Comparison of ENCODE assay signal across 13 cellular contexts in the genomic region with DNA sequence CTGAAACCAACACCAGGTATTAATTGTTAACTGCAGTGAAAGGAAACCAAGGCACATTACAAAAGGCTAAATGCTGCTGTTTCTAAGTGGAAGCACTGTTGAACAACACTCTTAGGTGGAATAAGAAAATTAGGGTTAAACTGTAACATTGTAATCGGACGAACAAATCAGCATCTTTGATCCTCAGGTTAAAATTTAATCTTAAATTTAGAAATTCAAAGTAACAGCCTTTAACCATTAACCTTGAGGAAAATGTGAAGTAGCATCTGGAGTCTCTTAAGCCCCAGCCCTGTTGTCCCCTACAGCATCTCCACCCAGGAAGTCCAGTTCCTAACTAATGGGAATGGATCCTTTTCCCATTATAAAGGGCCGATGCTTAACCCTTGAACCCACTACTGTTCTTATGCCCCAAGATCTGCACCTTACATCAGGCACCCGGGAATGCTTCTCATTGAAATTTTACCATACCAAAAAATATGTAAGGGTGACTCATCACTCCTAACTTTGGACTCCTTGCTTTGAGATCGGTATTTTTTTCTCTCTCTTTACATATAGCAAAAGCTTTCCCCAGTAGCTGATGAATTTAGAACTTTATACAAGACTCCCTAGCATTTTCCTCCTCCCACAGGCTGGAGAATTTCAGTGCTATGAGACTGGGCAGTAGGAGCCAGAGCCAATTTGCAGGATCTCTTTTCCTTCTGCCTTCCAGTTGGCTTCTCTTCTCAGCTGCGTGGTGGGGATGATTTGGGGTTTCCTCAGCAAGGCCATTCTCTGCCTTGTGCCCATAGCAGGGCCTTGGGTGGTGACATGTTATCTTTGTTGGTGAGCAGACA.
DNase-seq lines count a peak whose midpoint lies in the region; ATAC-seq lines count a peak whose summit lies in the region.
"Had no signal": no experiment of that assay in that cellular context is flagged by ENCODE, and none has a peak within 500 bp of the region (broad histone marks: within the 10 kb centered on the region; RNA-seq: fewer than 3 reads in every experiment).

No MANE protein-coding gene starts in this region.

- peak; percentile 81 for ATAC-seq in GM18870 (IDR thresholded peaks at IDR 0.05; ENCODE audit: unreplicated experiment)
- peak; percentile 84 for ATAC-seq in GM21786 (IDR thresholded peaks at IDR 0.05; ENCODE audit: unreplicated experiment)
- ATAC-seq in HG03558 (IDR thresholded peaks at IDR 0.05; ENCODE audit: extremely low read depth, unreplicated experiment), result peak; percentile 68
- ATAC-seq in HG02642 (IDR thresholded peaks at IDR 0.05; ENCODE audit: poor library complexity, unreplicated experiment), result no peak
- ATAC-seq: pancreas had no signal

- DNase-seq in left kidney (ENCODE audit: low read depth, low spot score) (peak; percentile 41), NCI-H526 treated with DMSO at 0.1 percent for 48 hours (lab: John Stamatoyannopoulos, UW) (no peak), NCI-H446 treated with DMSO at 0.1 percent for 48 hours (lab: John Stamatoyannopoulos, UW) (no peak)
- no peak for DNase-seq in activated CD4-positive, alpha-beta T cell treated with anti-CD3 and anti-CD28 coated beads for 4 hours
- DNase-seq: head of caudate nucleus; kidney glomerular epithelial cell; NCI-H187; pancreas; stimulated activated naive CD4-positive, alpha-beta T cell treated with Interleukin-2 at 50 U/mL for 16 hours had no signal
